8 cellular contexts compared by ENCODE assay signal in the genomic region with DNA sequence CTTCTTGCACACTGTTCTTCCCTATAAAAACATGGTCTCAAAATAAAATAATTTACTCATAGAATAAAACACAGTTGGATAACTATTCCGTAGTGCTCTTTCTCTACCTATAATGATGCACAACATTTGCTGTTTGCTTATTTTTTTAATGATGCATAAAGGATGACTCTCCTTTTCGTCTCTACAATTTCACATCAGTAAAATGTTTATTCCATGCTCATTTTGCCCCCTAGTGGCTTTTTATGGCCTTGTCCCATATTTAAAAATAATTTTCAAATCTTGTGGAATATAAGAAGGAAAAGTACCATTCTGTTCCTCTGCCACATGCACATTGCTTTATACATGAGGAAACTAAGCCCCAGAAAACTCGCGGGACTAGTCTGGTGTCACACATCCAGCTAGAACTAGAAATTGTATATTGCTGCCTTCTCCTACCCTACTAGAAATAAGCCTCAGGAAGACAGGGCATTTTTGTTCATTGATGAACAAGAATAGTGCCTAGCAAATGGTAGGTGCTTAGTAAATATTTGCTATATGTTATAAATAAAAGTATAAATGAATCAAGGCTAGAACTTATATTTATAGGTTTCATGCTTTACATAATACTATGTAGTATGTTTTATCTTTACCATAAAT. TPM values are rescaled to one million over a fixed set of nuclear protein-coding genes. Genes with fewer than 3 reads are reported as not detected.
DNase-seq lines count a peak whose midpoint lies in the region; ATAC-seq, FAIRE-seq and TF ChIP-seq lines count a peak whose summit lies in the region.

No MANE protein-coding gene starts in this region.

- H3K27me3 Mint-ChIP-seq in WTC11 (ENCODE audit: low read depth): no peaks in the 10 kb centered on the region; the same call in 1 of the 2 replicates

- CTCF ChIA-PET in WTC11 (lab: Charles Lee): no interaction called here

- H3K4me1 Mint-ChIP-seq in WTC11: no peaks in the 10 kb centered on the region

- no peaks in the 10 kb centered on the region for H3K9me2 ChIP-seq in Karpas-422 (replicated peaks; ENCODE audit: insufficient read depth, low read length)

- H3K27ac ChIP-seq in Karpas-422 (ENCODE audit: low read length) (no peak overlapping the region), kidney (ENCODE audit: low read depth in 2 of 2, low read length in 2 of 2) (no peak overlapping the region)

- H3K4me3 ChIP-seq in Karpas-422 (ENCODE audit: low read length) (no peak overlapping the region), kidney (ENCODE audit: low read length in 2 of 2) (no peak overlapping the region)

- intact Hi-C loops in kidney (cut with DNase I): no loop called here

- ATAC-seq in WTC11: no peak
- no peak for ATAC-seq in GM21515 (IDR thresholded peaks at IDR 0.05; ENCODE audit: unreplicated experiment)

- peaks cover 14% of the 10 kb centered on the region for H3K9me3 Mint-ChIP-seq in WTC11

- H3K36me3 Mint-ChIP-seq in WTC11: no peaks in the 10 kb centered on the region

- no peak overlapping the region for H3K4me3 Mint-ChIP-seq in WTC11

- H3K27me3 ChIP-seq in Karpas-422 (ENCODE audit: low read length): no peaks in the 10 kb centered on the region

- POLR2A ChIA-PET in WTC11 (lab: Charles Lee): no interaction called here

- H4K20me1 ChIP-seq in Karpas-422 (ENCODE audit: insufficient read depth, low read depth, low read length): no peaks in the 10 kb centered on the region

- H3K9ac ChIP-seq in Karpas-422 (ENCODE audit: low read length) (no peak overlapping the region), kidney (ENCODE audit: low read length in 2 of 2) (no peak overlapping the region)

- H3K36me3 ChIP-seq in Karpas-422 (ENCODE audit: insufficient read depth, low read length): no peaks in the 10 kb centered on the region
- no peaks in the 10 kb centered on the region for H3K36me3 ChIP-seq in kidney (ENCODE audit: control insufficient read depth in 1 of 2, insufficient read depth in 2 of 2, low read length in 2 of 2)

- DNase-seq in DMS53 (lab: John Stamatoyannopoulos, UW) (peak; percentile 71), Karpas-422 (peak; percentile 71), WTC11 (ENCODE audit: low spot score) (no peak), kidney (no peak)
- DNase-seq in activated CD4-positive, alpha-beta T cell treated with anti-CD3 and anti-CD28 coated beads for 48 hours: no peak
- no peak for DNase-seq in activated CD8-positive, alpha-beta memory T cell treated with anti-CD3 and anti-CD28 coated beads, Interleukin-2, amount 50 U/mL, for 4 hours
- DNase-seq in NK-92 treated with Interleukin-12 subunit alpha and Interleukin-12 subunit beta, amount 100 ng/mL, for 24 hours (lab: John Stamatoyannopoulos, UW): no peak

- H3K27ac Mint-ChIP-seq in WTC11: no peak overlapping the region

- FAIRE-seq in kidney (lab: Jason Lieb, UNC): peak; percentile 37

- H3K4me2 ChIP-seq in Karpas-422 (ENCODE audit: low read depth, low read length, poor library complexity, severe bottlenecking): no peak overlapping the region

- peak; percentile 29; the same call in 1 of the 2 replicates for TF ChIP-seq CTCF in WTC11 (IDR thresholded peaks at IDR 0.05)
- TF ChIP-seq CTCF in kidney (IDR thresholded peaks at IDR 0.05; ENCODE audit: borderline replicate concordance, extremely low read depth, insufficient read depth): peak; percentile 48

- H3K9me3 ChIP-seq in Karpas-422 (ENCODE audit: low read length) (no peaks in the 10 kb centered on the region), kidney (ENCODE audit: control insufficient read depth in 1 of 2, low read length in 2 of 2) (no peaks in the 10 kb centered on the region)

- peaks cover 15% of the 10 kb centered on the region for H3K4me1 ChIP-seq in Karpas-422 (ENCODE audit: low read length)
- no peaks in the 10 kb centered on the region for H3K4me1 ChIP-seq in kidney (ENCODE audit: control insufficient read depth in 1 of 2, insufficient read depth in 1 of 2, low read depth in 1 of 2, low read length in 2 of 2)

- no peaks in the 10 kb centered on the region for H3K79me2 ChIP-seq in Karpas-422 (ENCODE audit: low read length)

- no peak overlapping the region for H2AFZ ChIP-seq in Karpas-422 (ENCODE audit: low read length)

TF ChIP-seq in WTC11, 78 proteins besides CTCF, POLR2A, EP300 and RAD21:
- TF ChIP-seq, protein P1, sequence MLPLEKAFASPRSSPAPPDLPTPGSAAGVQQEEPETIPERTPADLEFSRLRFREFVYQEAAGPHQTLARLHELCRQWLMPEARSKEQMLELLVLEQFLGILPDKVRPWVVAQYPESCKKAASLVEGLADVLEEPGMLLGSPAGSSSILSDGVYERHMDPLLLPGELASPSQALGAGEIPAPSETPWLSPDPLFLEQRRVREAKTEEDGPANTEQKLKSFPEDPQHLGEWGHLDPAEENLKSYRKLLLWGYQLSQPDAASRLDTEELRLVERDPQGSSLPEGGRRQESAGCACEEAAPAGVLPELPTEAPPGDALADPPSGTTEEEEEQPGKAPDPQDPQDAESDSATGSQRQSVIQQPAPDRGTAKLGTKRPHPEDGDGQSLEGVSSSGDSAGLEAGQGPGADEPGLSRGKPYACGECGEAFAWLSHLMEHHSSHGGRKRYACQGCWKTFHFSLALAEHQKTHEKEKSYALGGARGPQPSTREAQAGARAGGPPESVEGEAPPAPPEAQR (CRISPR knock-in tag; IDR thresholded peaks at IDR 0.05): no peak
- TF ChIP-seq ZNF121 (CRISPR knock-in tag; IDR thresholded peaks at IDR 0.05) (no peak), SOX15 (CRISPR knock-in tag; IDR thresholded peaks at IDR 0.05) (no peak), EMX1 (CRISPR knock-in tag; IDR thresholded peaks at IDR 0.05) (no peak), FOXP1 (CRISPR knock-in tag; IDR thresholded peaks at IDR 0.05; ENCODE audit: borderline replicate concordance) (no peak), RORB (CRISPR knock-in tag; IDR thresholded peaks at IDR 0.05) (no peak), GTF2I (CRISPR knock-in tag; conservative IDR thresholded peaks at IDR 0.05) (no peak)
- TF ChIP-seq, protein P2, sequence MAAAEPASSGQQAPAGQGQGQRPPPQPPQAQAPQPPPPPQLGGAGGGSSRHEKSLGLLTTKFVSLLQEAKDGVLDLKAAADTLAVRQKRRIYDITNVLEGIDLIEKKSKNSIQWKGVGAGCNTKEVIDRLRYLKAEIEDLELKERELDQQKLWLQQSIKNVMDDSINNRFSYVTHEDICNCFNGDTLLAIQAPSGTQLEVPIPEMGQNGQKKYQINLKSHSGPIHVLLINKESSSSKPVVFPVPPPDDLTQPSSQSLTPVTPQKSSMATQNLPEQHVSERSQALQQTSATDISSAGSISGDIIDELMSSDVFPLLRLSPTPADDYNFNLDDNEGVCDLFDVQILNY (CRISPR knock-in tag; IDR thresholded peaks at IDR 0.05): no peak

RNA-seq across cellular contexts. Expression of a gene that starts 12.7 kb away (rescaled TPM):
- 0.11 and 0.36 TPM in 2 replicates for total RNA-seq in Karpas-422 (2014; rRNA removed; shearing (Covaris generic); ENCODE audit: low replicate concordance)
- 0.20 to 0.73 TPM (median 0.34 TPM) in 3 replicates for total RNA-seq in WTC11 (2021)
- 2.5 TPM for total RNA-seq in kidney
- 0.24 TPM for polyA plus RNA-seq in kidney (ENCODE audit: insufficient read depth, low read depth, low replicate concordance)

RNA-seq across cellular contexts. Expression of a gene that starts 12.9 kb away (rescaled TPM):
- total RNA-seq in Karpas-422 (2014; rRNA removed; shearing (Covaris generic); ENCODE audit: low replicate concordance): 11.7 and 21.3 TPM in 2 replicates
- total RNA-seq in WTC11 (2021) (33.8 to 39.2 TPM (median 37.7 TPM) in 3 replicates), kidney (48.0 TPM)
- polyA plus RNA-seq in kidney (ENCODE audit: insufficient read depth, low read depth, low replicate concordance): 18.5 TPM

Comparison
In these comparisons a context has a peak if more than half of its experiments do, and no peak if none do; other contexts are left out.
1. DNase-seq: peak in DMS53 (single experiment) and Karpas-422 (single experiment); none in WTC11 (single experiment), kidney (single experiment), activated CD4-positive, alpha-beta T cell treated with anti-CD3 and anti-CD28 coated beads for 48 hours (single experiment), activated CD8-positive, alpha-beta memory T cell treated with anti-CD3 and anti-CD28 coated beads, Interleukin-2, amount 50 U/mL, for 4 hours (single experiment) and NK-92 treated with Interleukin-12 subunit alpha and Interleukin-12 subunit beta, amount 100 ng/mL, for 24 hours (single experiment).